ENCODE assay signal across 21 cellular contexts in genomic region chr22:16959345-16959930, GRCh38. TPM values are rescaled to one million over a fixed set of nuclear protein-coding genes. Genes with fewer than 3 reads are reported as not detected.
"Had no signal": no experiment of that assay in that cellular context is flagged by ENCODE, and none has a peak within 500 bp of the region (broad histone marks: within the 10 kb centered on the region; RNA-seq: fewer than 3 reads in every experiment).

No MANE protein-coding gene starts in this region.

- DNase-seq: activated B cell treated with CpG ODN at 0.5 μM for 24 hours; activated CD4-positive, alpha-beta memory T cell treated with anti-CD3 and anti-CD28 coated beads, Interleukin-2, amount 10 ng/mL, durations not matched to agents 7 days and 5 days; activated CD4-positive, alpha-beta T cell treated with anti-CD3 and anti-CD28 coated beads for 48 hours; activated CD8-positive, alpha-beta memory T cell treated with anti-CD3 and anti-CD28 coated beads, Interleukin-2, amount 10 ng/mL, durations not matched to agents 7 days and 5 days; activated naive CD4-positive, alpha-beta T cell; activated naive CD8-positive, alpha-beta T cell treated with anti-CD3 and anti-CD28 coated beads, Interleukin-2, amount 50 U/mL, for 24 hours; anterior cingulate cortex; caudate nucleus; dorsolateral prefrontal cortex; foreskin keratinocyte; glutamatergic neuron; hippocampal formation; left lung; occipital lobe; stimulated activated CD4-positive, alpha-beta T cell treated with anti-CD3 and anti-CD28 coated beads, Interleukin-12 subunit alpha, Interleukin-12 subunit beta, amount 100 ng/mL, for 4 hours; stimulated activated CD4-positive, alpha-beta T cell treated with anti-CD3 and anti-CD28 coated beads, Interleukin-1b, Interleukin-23, amount 100 ng/mL, for 48 hours; stimulated activated CD8-positive, alpha-beta memory T cell treated with anti-CD3 and anti-CD28 coated beads, Interleukin-4, amount 100 ng/mL, for 48 hours; stimulated activated naive CD4-positive, alpha-beta T cell; T-helper 2 cell had no signal

- ATAC-seq: activated CD8-positive, alpha-beta memory T cell treated with anti-CD3 and anti-CD28 coated beads, Interleukin-2, amount 10 ng/mL, durations not matched to agents 7 days and 5 days; activated naive CD8-positive, alpha-beta T cell treated with anti-CD3 and anti-CD28 coated beads, Interleukin-2, amount 50 U/mL, for 24 hours; foreskin keratinocyte; left lung had no signal

RNA-seq across cellular contexts. Expression of gene GAB4, which starts 48.6 kb away (rescaled TPM):
- total RNA-seq: activated CD4-positive, alpha-beta memory T cell treated with anti-CD3 and anti-CD28 coated beads, Interleukin-2, amount 10 ng/mL, durations not matched to agents 7 days and 5 days; activated CD8-positive, alpha-beta memory T cell treated with anti-CD3 and anti-CD28 coated beads, Interleukin-2, amount 10 ng/mL, durations not matched to agents 7 days and 5 days; fibroblast of lung; foreskin keratinocyte; left lung; occipital lobe; progenitor cell of endocrine pancreas had no signal
